ENCODE assay signal across 9 cellular contexts in genomic region chr4:98930311-98930865, GRCh38. TPM values are rescaled to one million over a fixed set of nuclear protein-coding genes. Genes with fewer than 3 reads are reported as not detected.
DNase-seq lines count a peak whose midpoint lies in the region; ATAC-seq and TF ChIP-seq lines count a peak whose summit lies in the region.
"Had no signal": no experiment of that assay in that cellular context is flagged by ENCODE, and none has a peak within 500 bp of the region (broad histone marks: within the 10 kb centered on the region; RNA-seq: fewer than 3 reads in every experiment).

No MANE protein-coding gene starts in this region.

- H3K4me3 ChIP-seq in tibial artery (peak overlapping the region; percentile 82 to 96), lower leg skin (ENCODE audit: low read depth, poor library complexity, severe bottlenecking) (no peak overlapping the region), H7 (ENCODE audit: insufficient read depth, low read depth, low read length) (no peak overlapping the region), prostate gland (no peak overlapping the region)

- intact Hi-C loops in tibial artery (cut with DNase I; ENCODE audit: low total_unique reads) (loop anchor here (1.0 kb wide), 1 partner anchor 65 kb away; the partner anchor contains the start of gene METAP1), lower leg skin (cut with DNase I; ENCODE audit: low total_unique reads) (loop anchor here (10.0 kb wide), 1 partner anchor 64 kb away; the partner anchor contains the start of gene METAP1), prostate gland (cut with DNase I) (no loop called here)

- H3K36me3 ChIP-seq in tibial artery, result peaks cover 0 to 7% (median 0%) of the 10 kb centered on the region in 3 donors
- no peaks in the 10 kb centered on the region; the same call in none of the 2 replicates for H3K36me3 ChIP-seq in H7 (replicated peaks; ENCODE audit: control insufficient read depth, insufficient read depth, low read length)
- H3K36me3 ChIP-seq in prostate gland, result no peaks in the 10 kb centered on the region

- H3K9me3 ChIP-seq in tibial artery (no peaks in the 10 kb centered on the region), prostate gland (no peaks in the 10 kb centered on the region)
- H3K9me3 ChIP-seq: mucosa of descending colon had no signal

- peak overlapping the region; percentile 100 for H3K4me3 Mint-ChIP-seq in activated T-cell treated with anti-CD3 and anti-CD28 coated beads, Interleukin-2, amount 50 U/mL, for 4 hours
- peak overlapping the region; percentile 100 for H3K4me3 Mint-ChIP-seq in activated T-helper 17 cell treated with anti-CD3 and anti-CD28 coated beads, Interleukin-2, amount 50 U/mL, for 72 hours
- H3K4me3 Mint-ChIP-seq in immature natural killer cell, result peak overlapping the region; percentile 92 to 100 (median 95)

- H3K27ac ChIP-seq in tibial artery (peak overlapping the region; percentile 90 to 94), prostate gland (peak overlapping the region in 1 of 2 donors; percentile 96)

- 77 to 80% methylated on average over 2 of the region's 2 CpGs for WGBS in lower leg skin, 2 donors
- 90% methylated on average over 2 of the region's 2 CpGs for WGBS in prostate gland

- TF ChIP-seq POLR2A in lower leg skin (IDR thresholded peaks at IDR 0.05) (no peak), prostate gland (IDR thresholded peaks at IDR 0.05) (no peak)

- TF ChIP-seq CTCF in tibial artery (IDR thresholded peaks at IDR 0.05), result no peak
- TF ChIP-seq CTCF in lower leg skin (IDR thresholded peaks at IDR 0.05), result no peak
- no peak for TF ChIP-seq CTCF in prostate gland (IDR thresholded peaks at IDR 0.05)

- peaks cover 9% of the 10 kb centered on the region for H3K36me3 Mint-ChIP-seq in activated T-cell treated with anti-CD3 and anti-CD28 coated beads, Interleukin-2, amount 50 U/mL, for 4 hours (ENCODE audit: insufficient read depth)
- peaks cover 41% of the 10 kb centered on the region for H3K36me3 Mint-ChIP-seq in activated T-helper 17 cell treated with anti-CD3 and anti-CD28 coated beads, Interleukin-2, amount 50 U/mL, for 72 hours (ENCODE audit: low read depth)
- no peaks in the 10 kb centered on the region for H3K36me3 Mint-ChIP-seq in immature natural killer cell

- H3K27ac Mint-ChIP-seq in activated T-helper 17 cell treated with anti-CD3 and anti-CD28 coated beads, Interleukin-2, amount 50 U/mL, for 72 hours, result peak overlapping the region; percentile 100
- H3K27ac Mint-ChIP-seq in immature natural killer cell, result peak overlapping the region; percentile 91 to 98 (median 94)

- H3K27me3 ChIP-seq in tibial artery (no peaks in the 10 kb centered on the region), H7 (ENCODE audit: control insufficient read depth, insufficient read depth, low read length) (no peaks in the 10 kb centered on the region), prostate gland (replicated peaks; ENCODE audit: insufficient read depth) (no peaks in the 10 kb centered on the region)

- H3K9me3 Mint-ChIP-seq in activated T-cell treated with anti-CD3 and anti-CD28 coated beads, Interleukin-2, amount 50 U/mL, for 4 hours, result no peaks in the 10 kb centered on the region
- H3K9me3 Mint-ChIP-seq in activated T-helper 17 cell treated with anti-CD3 and anti-CD28 coated beads, Interleukin-2, amount 50 U/mL, for 72 hours, result no peaks in the 10 kb centered on the region
- no peaks in the 10 kb centered on the region for H3K9me3 Mint-ChIP-seq in immature natural killer cell

- no peak for DNase-seq in activated T-cell treated with anti-CD3 and anti-CD28 coated beads, Interleukin-2, amount 50 U/mL, for 4 hours
- DNase-seq in activated T-cell treated with anti-CD3 and anti-CD28 coated beads for 4 hours (no peak), immature natural killer cell (no peak), tibial artery (no peak), lower leg skin (ENCODE audit: low spot score in 2 of 2) (no peak), H7 (no peak), prostate gland (ENCODE audit: low spot score) (no peak)

- H3K4me1 Mint-ChIP-seq in activated T-cell treated with anti-CD3 and anti-CD28 coated beads, Interleukin-2, amount 50 U/mL, for 4 hours (ENCODE audit: low read depth), result peaks cover 35% of the 10 kb centered on the region
- H3K4me1 Mint-ChIP-seq in activated T-helper 17 cell treated with anti-CD3 and anti-CD28 coated beads, Interleukin-2, amount 50 U/mL, for 72 hours, result peaks cover 18% of the 10 kb centered on the region
- H3K4me1 Mint-ChIP-seq in immature natural killer cell, result peaks cover 40 to 41% of the 10 kb centered on the region in 2 donors

- H3K27me3 Mint-ChIP-seq in activated T-cell treated with anti-CD3 and anti-CD28 coated beads, Interleukin-2, amount 50 U/mL, for 4 hours (ENCODE audit: low read depth), result no peaks in the 10 kb centered on the region
- no peaks in the 10 kb centered on the region for H3K27me3 Mint-ChIP-seq in activated T-helper 17 cell treated with anti-CD3 and anti-CD28 coated beads, Interleukin-2, amount 50 U/mL, for 72 hours
- peaks cover 17 to 23% (median 21%) of the 10 kb centered on the region in 3 donors for H3K27me3 Mint-ChIP-seq in immature natural killer cell (ENCODE audit: low read depth in 3 of 3)

- H3K4me1 ChIP-seq in tibial artery, result peaks cover 0 to 29% (median 13%) of the 10 kb centered on the region in 4 donors
- no peaks in the 10 kb centered on the region for H3K4me1 ChIP-seq in prostate gland (replicated peaks)

- no peak for ATAC-seq in activated T-cell treated with anti-CD3 and anti-CD28 coated beads, Interleukin-2, amount 50 U/mL, for 4 hours
- no peak for ATAC-seq in activated T-helper 17 cell treated with anti-CD3 and anti-CD28 coated beads, Interleukin-2, amount 50 U/mL, for 72 hours (replicated peaks)

RNA-seq across cellular contexts. Expression of gene EIF4E, which starts 1.5 kb away (rescaled TPM):
- total RNA-seq in activated T-cell treated with anti-CD3 and anti-CD28 coated beads, Interleukin-2, amount 50 U/mL, for 4 hours, result 100 to 1,000 TPM; 196 to 204 (median 198) TPM
- 100 to 1,000 TPM in 1 of 2 donors, 10 to 100 TPM in 1; 75.0 to 125 TPM for total RNA-seq in activated T-helper 17 cell treated with anti-CD3 and anti-CD28 coated beads, Interleukin-2, amount 50 U/mL, for 72 hours
- 10 to 100 TPM; 43.8 to 95.0 (median 69.4) TPM for polyA plus RNA-seq in immature natural killer cell
- total RNA-seq in lower leg skin (10 to 100 TPM; 41.9 to 76.5 (median 61.5) TPM), prostate gland (10 to 100 TPM; 46.8 to 70.9 TPM)
- total RNA-seq in H7 (2014; rRNA removed; shearing (Covaris generic)), result 184 and 210 TPM in 2 replicates

Comparison
In these comparisons a context has a peak if more than half of its experiments do, and no peak if none do; other contexts are left out.
1. H3K4me3 ChIP-seq: peak in tibial artery (2 of 2); none in lower leg skin (single experiment), H7 (single experiment) and prostate gland (0 of 2).
2. Peak in every context shown above with its lines, with median percentiles within 50 percentile points of each other: H3K4me3 Mint-ChIP-seq.